1 cellular context compared by ENCODE assay signal in genomic region chr5:133051547-133052316, GRCh38.
TF ChIP-seq lines count a peak whose summit lies in the region.

TSS of gene HSPA4 (plus strand) at chr5:133052013. CDS start at chr5:133052251, 238 bp downstream.

TF ChIP-seq in GM12878, 131 proteins besides CTCF, POLR2A, EP300 and RAD21 (continued from another document and continues in another):
- TF ChIP-seq EGR1 (IDR thresholded peaks at IDR 0.05; ENCODE audit: borderline replicate concordance in 1 of 2, low read depth in 2 of 2, low read length in 2 of 2), result peak; percentile 78 to 99
- TF ChIP-seq MYC (IDR thresholded peaks at IDR 0.05; ENCODE audit: insufficient read depth, insufficient read length, insufficient replicate concordance, low read length, severe bottlenecking), result no peak
- TF ChIP-seq NRF1 (conservative IDR thresholded peaks at IDR 0.05; ENCODE audit: low read depth, low read length), result peak; percentile 37
- TF ChIP-seq ZBTB33 (IDR thresholded peaks at IDR 0.05), result no peak
- peak; percentile 43 for TF ChIP-seq KLF5 (IDR thresholded peaks at IDR 0.05; ENCODE audit: partially characterized antibody)
- peak; percentile 83; the same call in 1 of the 2 replicates for TF ChIP-seq MXI1 (IDR thresholded peaks at IDR 0.05; ENCODE audit: low read depth, low read length)
- no peak for TF ChIP-seq ZBTB4 (CRISPR knock-in tag; IDR thresholded peaks at IDR 0.05)
- no peak for TF ChIP-seq FOXK2 (IDR thresholded peaks at IDR 0.05)
- TF ChIP-seq ZNF622 (IDR thresholded peaks at IDR 0.05), result no peak
- TF ChIP-seq ZBED1 (IDR thresholded peaks at IDR 0.05; ENCODE audit: borderline replicate concordance), result peak; percentile 65; the same call in 1 of the 2 replicates
- peak; percentile 86 for TF ChIP-seq YY1 (IDR thresholded peaks at IDR 0.05; ENCODE audit: low read depth, low read length)
- TF ChIP-seq NKRF (conservative IDR thresholded peaks at IDR 0.05), result peak; percentile 65; the same call in 1 of the 2 replicates
- peak; percentile 51 for TF ChIP-seq ZNF687 (IDR thresholded peaks at IDR 0.05)
- TF ChIP-seq IKZF2 (IDR thresholded peaks at IDR 0.05), result no peak; a peak in 1 of 4 replicates
- TF ChIP-seq REST (IDR thresholded peaks at IDR 0.05; ENCODE audit: low read depth, low read length), result no peak
- no peak for TF ChIP-seq SIX5 (IDR thresholded peaks at IDR 0.05; ENCODE audit: low read depth, low read length, severe bottlenecking)
- peak; percentile 61; the same call in 1 of the 2 replicates for TF ChIP-seq PAX5 (IDR thresholded peaks at IDR 0.05; ENCODE audit: borderline replicate concordance, low read depth, low read length)
- TF ChIP-seq HSF1 (IDR thresholded peaks at IDR 0.05; ENCODE audit: low read depth, low read length), result peak; percentile 100
- no peak for TF ChIP-seq SUZ12 (IDR thresholded peaks at IDR 0.05; ENCODE audit: unreplicated experiment)
- TF ChIP-seq ESRRA (IDR thresholded peaks at IDR 0.05; ENCODE audit: low read length), result no peak
- peak; percentile 100 for TF ChIP-seq CHD2 (IDR thresholded peaks at IDR 0.05; ENCODE audit: borderline replicate concordance, low read depth, low read length)
- TF ChIP-seq PRDM15 (CRISPR knock-in tag; IDR thresholded peaks at IDR 0.05), result no peak
- no peak for TF ChIP-seq TBL1XR1 (IDR thresholded peaks at IDR 0.05; ENCODE audit: low read depth, low read length)
- TF ChIP-seq MYB (IDR thresholded peaks at IDR 0.05; ENCODE audit: borderline replicate concordance, low read depth, low read length), result no peak
- no peak for TF ChIP-seq SREBF1 (IDR thresholded peaks at IDR 0.05; ENCODE audit: low read length)
- no peak for TF ChIP-seq FOS (IDR thresholded peaks at IDR 0.05; ENCODE audit: borderline replicate concordance, extremely low read depth, insufficient read length)
- TF ChIP-seq PML (IDR thresholded peaks at IDR 0.05; ENCODE audit: low read length), result peak; percentile 82; the same call in 1 of the 2 replicates
- TF ChIP-seq RUNX3 (IDR thresholded peaks at IDR 0.05; ENCODE audit: low read length), result peak; percentile 46; the same call in 1 of the 2 replicates
- TF ChIP-seq HDGF (IDR thresholded peaks at IDR 0.05), result peak; percentile 41
- no peak for TF ChIP-seq NR2F1 (conservative IDR thresholded peaks at IDR 0.05)
- TF ChIP-seq ATF2 (IDR thresholded peaks at IDR 0.05; ENCODE audit: low read length), result 0 out of 2 replicates have a peak, but pooled peaks have one; percentile 29
- TF ChIP-seq RAD51 (IDR thresholded peaks at IDR 0.05), result no peak
- TF ChIP-seq ZNF384 (IDR thresholded peaks at IDR 0.05; ENCODE audit: borderline replicate concordance, low read depth, low read length), result no peak
- no peak for TF ChIP-seq MTA2 (IDR thresholded peaks at IDR 0.05; ENCODE audit: low read depth)
- TF ChIP-seq TARDBP (IDR thresholded peaks at IDR 0.05; ENCODE audit: borderline replicate concordance), result no peak
- TF ChIP-seq ZSCAN29 (IDR thresholded peaks at IDR 0.05), result no peak
- no peak for TF ChIP-seq HDAC6 (IDR thresholded peaks at IDR 0.05; ENCODE audit: unreplicated experiment)
- no peak for TF ChIP-seq NR2C1 (IDR thresholded peaks at IDR 0.05)
- no peak for TF ChIP-seq BMI1 (IDR thresholded peaks at IDR 0.05; ENCODE audit: borderline replicate concordance)
